8 cellular contexts compared by ENCODE assay signal in genomic region chr10:96832721-96833219, GRCh38.
DNase-seq lines count a peak whose midpoint lies in the region; ATAC-seq and TF ChIP-seq lines count a peak whose summit lies in the region.

No MANE protein-coding gene starts in this region.

- peak; percentile 55 for ATAC-seq in HG02763 (IDR thresholded peaks at IDR 0.05; ENCODE audit: unreplicated experiment)

- DNase-seq in NCI-H2029 (lab: John Stamatoyannopoulos, UW): peak; percentile 56
- no peak for DNase-seq in NCI-H2029 treated with DMSO at 0.1 percent for 48 hours (lab: John Stamatoyannopoulos, UW)
- DNase-seq in NCI-H146 (lab: John Stamatoyannopoulos, UW): peak; percentile 80
- peak; percentile 65 to 77 for DNase-seq in cardiac fibroblast (ENCODE audit: low read depth in 2 of 2)
- DNase-seq in islet precursor cell: peak; percentile 89
- peak; percentile 76 to 77 for DNase-seq in stimulated activated CD4-positive, alpha-beta T cell treated with anti-CD3 and anti-CD28 coated beads, Interleukin-12 subunit alpha, Interleukin-12 subunit beta, amount 100 ng/mL, for 24 hours (ENCODE audit: low read depth in 2 of 2)

- no peak for TF ChIP-seq CTCF in WI38 (IDR thresholded peaks at IDR 0.05; ENCODE audit: low read depth, low read length)
- TF ChIP-seq CTCF in cardiac fibroblast (IDR thresholded peaks at IDR 0.05; ENCODE audit: low read depth, low read length): no peak

- peak overlapping the region; percentile 85 for H3K4me3 ChIP-seq in WI38 (ENCODE audit: low read depth, low read length)
- peak overlapping the region; percentile 88 to 92 for H3K4me3 ChIP-seq in cardiac fibroblast (replicated peaks in 1 of 2; ENCODE audit: low read depth in 2 of 2, low read length in 2 of 2)
